8 cellular contexts compared by ENCODE assay signal in the genomic region with DNA sequence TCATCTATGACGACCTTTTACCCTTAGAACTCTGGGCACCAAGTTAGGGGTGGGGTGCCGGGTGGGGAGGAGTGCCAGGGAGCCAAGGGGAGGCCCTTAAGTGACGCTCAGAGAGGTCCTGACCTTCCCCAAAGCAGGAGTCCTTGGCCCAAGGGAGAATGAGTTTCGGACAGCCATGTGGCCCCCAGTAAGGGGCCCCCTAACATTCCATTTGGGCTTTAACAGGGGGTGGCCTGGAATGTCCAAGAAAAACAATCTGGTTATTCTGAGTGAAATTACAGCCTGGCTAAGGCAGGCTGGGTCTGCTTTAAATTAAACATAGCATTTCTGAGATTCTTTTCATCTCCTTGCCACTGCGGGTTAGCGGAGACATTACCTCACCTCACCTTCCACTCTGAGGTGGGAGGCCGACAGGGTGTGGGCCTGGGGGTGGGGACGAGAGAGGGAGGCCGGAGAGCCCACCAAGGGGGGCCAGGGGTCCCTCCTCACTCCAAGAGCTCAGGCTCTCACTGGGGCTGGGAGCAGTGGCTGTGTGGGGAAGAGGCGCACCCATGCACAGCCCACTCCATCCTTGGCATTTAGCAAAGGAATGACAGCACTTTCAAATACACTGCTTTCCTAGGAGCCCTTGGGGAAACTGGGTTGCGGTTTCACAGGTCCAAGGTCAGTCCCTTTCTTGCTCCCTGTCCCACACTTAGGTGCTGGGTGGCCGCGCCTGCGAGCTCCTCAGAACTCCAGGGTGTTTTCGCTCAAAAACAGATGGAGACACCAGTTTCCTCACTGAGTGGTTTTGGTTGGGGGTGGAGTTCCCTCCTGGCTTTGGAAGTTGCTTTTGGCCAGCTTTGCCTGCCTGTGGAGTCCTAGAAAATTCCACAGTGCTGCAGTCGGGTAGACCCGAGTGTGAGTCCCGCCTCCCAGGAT.
DNase-seq lines count a peak whose midpoint lies in the region; ATAC-seq and TF ChIP-seq lines count a peak whose summit lies in the region.

No MANE protein-coding gene starts in this region.

- no peaks in the 10 kb centered on the region for H3K27me3 ChIP-seq in MG63

- no peaks in the 10 kb centered on the region for H3K27me3 Mint-ChIP-seq in effector memory CD8-positive, alpha-beta T cell
- no peaks in the 10 kb centered on the region for H3K27me3 Mint-ChIP-seq in neural crest cell (ENCODE audit: low read depth)

- DNase-seq in Ammon's horn (ENCODE audit: low spot score), result peak; percentile 23
- peak; percentile 65 for DNase-seq in MG63
- no peak for DNase-seq in effector memory CD8-positive, alpha-beta T cell
- no peak for DNase-seq in neural crest cell (ENCODE audit: low read depth, low spot score)
- no peak for DNase-seq in KBM-7
- no peak for DNase-seq in left lobe of liver (ENCODE audit: low spot score)

- H3K36me3 Mint-ChIP-seq in effector memory CD8-positive, alpha-beta T cell (ENCODE audit: insufficient read depth), result no peaks in the 10 kb centered on the region
- no peaks in the 10 kb centered on the region for H3K36me3 Mint-ChIP-seq in neural crest cell (ENCODE audit: low read depth)

- in situ Hi-C loops in KBM-7 (cut with MboI; ENCODE audit: low pct_unique_long_range_greater_than_20kb, low sequenced_read_pairs), result no loop called here

- H3K4me1 Mint-ChIP-seq in effector memory CD8-positive, alpha-beta T cell (ENCODE audit: low read depth in 2 of 2), result peaks cover 51 to 55% of the 10 kb centered on the region in 2 donors
- peaks cover 53% of the 10 kb centered on the region for H3K4me1 Mint-ChIP-seq in neural crest cell

- ATAC-seq in effector memory CD8-positive, alpha-beta T cell (replicated peaks), result no peak
- ATAC-seq in GM18870 (IDR thresholded peaks at IDR 0.05; ENCODE audit: unreplicated experiment), result no peak
- no peak for ATAC-seq in left lobe of liver
- no peak for ATAC-seq in GM19455 (IDR thresholded peaks at IDR 0.05; ENCODE audit: unreplicated experiment)

- no peak overlapping the region for H3K4me3 ChIP-seq in MG63

- no peak for TF ChIP-seq CTCF in neural crest cell (conservative IDR thresholded peaks at IDR 0.05)

- H3K27ac Mint-ChIP-seq in effector memory CD8-positive, alpha-beta T cell, result peak overlapping the region; percentile 95 to 97
- H3K27ac Mint-ChIP-seq in neural crest cell (ENCODE audit: unreplicated experiment), result peak overlapping the region; percentile 12

- no peaks in the 10 kb centered on the region for H3K9me3 ChIP-seq in MG63

- peak overlapping the region; percentile 54 to 69 for H3K4me3 Mint-ChIP-seq in effector memory CD8-positive, alpha-beta T cell
- no peak overlapping the region for H3K4me3 Mint-ChIP-seq in neural crest cell

- no peaks in the 10 kb centered on the region for H3K9me3 Mint-ChIP-seq in effector memory CD8-positive, alpha-beta T cell
- peaks cover 7% of the 10 kb centered on the region for H3K9me3 Mint-ChIP-seq in neural crest cell

- no peaks in the 10 kb centered on the region for H3K36me3 ChIP-seq in MG63

Comparison
In these comparisons a context has a peak if more than half of its experiments do, and no peak if none do; other contexts are left out.
1. DNase-seq: peak in Ammon's horn (single experiment) and MG63 (single experiment); none in effector memory CD8-positive, alpha-beta T cell (0 of 3), neural crest cell (single experiment), KBM-7 (single experiment) and left lobe of liver (single experiment).